17 cellular contexts compared by ENCODE assay signal in genomic region chr10:63125459-63125858, GRCh38. TPM values are rescaled to one million over a fixed set of nuclear protein-coding genes. Genes with fewer than 3 reads are reported as not detected.
DNase-seq lines count a peak whose midpoint lies in the region; ATAC-seq, FAIRE-seq and TF ChIP-seq lines count a peak whose summit lies in the region.
"Had no signal": no experiment of that assay in that cellular context is flagged by ENCODE, and none has a peak within 500 bp of the region (broad histone marks: within the 10 kb centered on the region; RNA-seq: fewer than 3 reads in every experiment).

No MANE protein-coding gene starts in this region.

- no peaks in the 10 kb centered on the region for H4K20me1 ChIP-seq in HepG2 (ENCODE audit: insufficient read depth, low read length)
- no peaks in the 10 kb centered on the region for H4K20me1 ChIP-seq in OCI-LY7 (ENCODE audit: insufficient read depth, low read length)
- H4K20me1 ChIP-seq in SK-N-SH (ENCODE audit: insufficient read depth): no peaks in the 10 kb centered on the region

- H3K9ac ChIP-seq in HepG2 (ENCODE audit: insufficient read depth, low read depth, low read length) (no peak overlapping the region), SK-N-SH (no peak overlapping the region)

- CTCF ChIA-PET in HepG2 (lab: Yijun Ruan, JAX; ENCODE audit: low intra/inter-chr PET ratio, low total read pairs): no interaction called here
- CTCF ChIA-PET in OCI-LY7 (lab: Charles Lee; ENCODE audit: unreplicated experiment): no interaction called here
- CTCF ChIA-PET in SK-N-SH (lab: Yijun Ruan, JAX): no interaction called here

- TF ChIP-seq RAD21 in HepG2 (CRISPR knock-in tag; IDR thresholded peaks at IDR 0.05) (no peak), SK-N-SH (IDR thresholded peaks at IDR 0.05; ENCODE audit: low read length) (no peak)

- in situ Hi-C loops in HepG2 (cut with HindIII; ENCODE audit: extremely low pct_ligation_motif_present, low pct_unique_long_range_greater_than_20kb): no loop called here

- intact Hi-C loops in HepG2 (cut with micrococcal nuclease; ENCODE audit: unreplicated experiment): no loop called here
- intact Hi-C loops in right lobe of liver (cut with DNase I): no loop called here
- intact Hi-C loops in OCI-LY7 (cut with micrococcal nuclease; ENCODE audit: unreplicated experiment): no loop called here

- POLR2A ChIA-PET in HepG2 (lab: Yijun Ruan, JAX) (no interaction called here), OCI-LY7 (lab: Charles Lee) (interaction anchor here (0.7 to 1.0 kb wide), 2 partner anchors 131 to 1137 kb away, joined by 3 to 4 read pairs; no protein-coding TSS in a partner anchor), SK-N-SH (lab: Yijun Ruan, JAX) (no interaction called here)

- no TSS peak for BruUV-seq in HepG2 (replicated peaks; lab: Mats Ljungman, UMichigan)
- BruUV-seq in OCI-LY7 (replicated peaks; lab: Mats Ljungman, UMichigan): no TSS peak

- no peaks in the 10 kb centered on the region for H3K79me2 ChIP-seq in HepG2 (ENCODE audit: insufficient read depth, low read length)
- no peaks in the 10 kb centered on the region for H3K79me2 ChIP-seq in OCI-LY7 (ENCODE audit: insufficient read depth, low read depth, low read length)
- H3K79me2 ChIP-seq in SK-N-SH (ENCODE audit: insufficient read depth): no peaks in the 10 kb centered on the region

- no peak for DNase-seq in HepG2 (ENCODE audit: low spot score)
- no peak for DNase-seq in right lobe of liver
- peak; percentile 17 for DNase-seq in OCI-LY7 (ENCODE audit: low spot score)
- peak; percentile 9 for DNase-seq in left kidney (ENCODE audit: low read depth, low spot score)
- DNase-seq in hypothalamus (lab: John Stamatoyannopoulos, UW): no peak
- DNase-seq in SK-N-SH: no peak
- DNase-seq: BE2C; CD4-positive, alpha-beta memory T cell; DMS53; KBM-7 had no signal

- H3K9me3 ChIP-seq in HepG2 (ENCODE audit: low read length) (no peaks in the 10 kb centered on the region), right lobe of liver (no peaks in the 10 kb centered on the region), OCI-LY7 (ENCODE audit: low read length) (no peaks in the 10 kb centered on the region), SK-N-SH (no peaks in the 10 kb centered on the region)
- H3K9me3 ChIP-seq: BE2C had no signal

- H3F3A ChIP-seq in SK-N-SH (replicated peaks; ENCODE audit: insufficient read depth): no peaks in the 10 kb centered on the region

- TF ChIP-seq EP300 in HepG2 (IDR thresholded peaks at IDR 0.05; ENCODE audit: low read depth in 2 of 2, low read length in 2 of 2): no peak
- TF ChIP-seq EP300 in HepG2 (CRISPR knock-in tag; IDR thresholded peaks at IDR 0.05; ENCODE audit: borderline replicate concordance): no peak
- TF ChIP-seq EP300 in SK-N-SH (IDR thresholded peaks at IDR 0.05; ENCODE audit: borderline replicate concordance in 1 of 2, low read depth in 1 of 2, low read length in 1 of 2): no peak

- H3K9me2 ChIP-seq in OCI-LY7 (ENCODE audit: insufficient read depth, low read length) (no peaks in the 10 kb centered on the region), SK-N-SH (no peaks in the 10 kb centered on the region)

- ATAC-seq in HepG2 (no peak), right lobe of liver (no peak), GM18519 (IDR thresholded peaks at IDR 0.05; ENCODE audit: low FRiP score, unreplicated experiment) (no peak)
- ATAC-seq: HCT116 had no signal

- WGBS in HepG2 (ENCODE audit: low lambda C conversion rate): 40% methylated on average over 2 of the region's 2 CpGs
- WGBS in right lobe of liver (ENCODE audit: insufficient coverage, low coverage, low lambda C conversion rate, missing lambda C conversion rate): 78% methylated on average over 2 of the region's 2 CpGs
- 56% methylated on average over 2 of the region's 2 CpGs for WGBS in SK-N-SH (ENCODE audit: low lambda C conversion rate)

- H3K4me1 ChIP-seq in HepG2 (ENCODE audit: insufficient read depth, low read length) (no peaks in the 10 kb centered on the region), right lobe of liver (no peaks in the 10 kb centered on the region), OCI-LY7 (ENCODE audit: insufficient read depth, low read length, poor library complexity, severe bottlenecking) (no peaks in the 10 kb centered on the region), SK-N-SH (ENCODE audit: control insufficient read depth in 1 of 2, insufficient read depth in 2 of 2, low read depth in 1 of 2, low read length in 1 of 2) (0 out of 4 replicates have a peak, but pooled peaks cover 0 to 2% of the 10 kb centered on the region in 2 experiments)
- H3K4me1 ChIP-seq: BE2C had no signal

- H3K4me2 ChIP-seq in HepG2 (ENCODE audit: low read depth, low read length): no peak overlapping the region
- H3K4me2 ChIP-seq in OCI-LY7 (ENCODE audit: low read length): no peak overlapping the region
- no peak overlapping the region for H3K4me2 ChIP-seq in SK-N-SH

- TF ChIP-seq CTCF in HepG2 (CRISPR knock-in tag; IDR thresholded peaks at IDR 0.05) (no peak), right lobe of liver (IDR thresholded peaks at IDR 0.05) (no peak), OCI-LY7 (conservative IDR thresholded peaks at IDR 0.05; ENCODE audit: low read length) (no peak), SK-N-SH (IDR thresholded peaks at IDR 0.05) (no peak)

- no peak for TF ChIP-seq POLR2A in HepG2 (IDR thresholded peaks at IDR 0.05; ENCODE audit: insufficient read depth in 1 of 2, low read depth in 2 of 2, low read length in 2 of 2)
- TF ChIP-seq POLR2A in right lobe of liver (IDR thresholded peaks at IDR 0.05): no peak

- H3K4me3 ChIP-seq in HepG2 (replicated peaks in 1 of 3; ENCODE audit: insufficient read depth in 1 of 3, low read depth in 2 of 3, low read length in 3 of 3) (no peak overlapping the region), right lobe of liver (no peak overlapping the region), OCI-LY7 (ENCODE audit: low read depth, low read length, poor library complexity, severe bottlenecking) (no peak overlapping the region), SK-N-SH (ENCODE audit: low read depth in 2 of 2, low read length in 1 of 2) (no peak overlapping the region)

- H3K27ac ChIP-seq in HepG2 (ENCODE audit: extremely low read length, insufficient read depth, low read length): no peak overlapping the region
- no peak overlapping the region for H3K27ac ChIP-seq in right lobe of liver
- no peak overlapping the region for H3K27ac ChIP-seq in OCI-LY7 (ENCODE audit: low read depth, low read length, poor library complexity, severe bottlenecking)
- H3K27ac ChIP-seq in SK-N-SH (ENCODE audit: low read depth in 2 of 2, low read length in 1 of 2): no peak overlapping the region
- H3K27ac ChIP-seq: C4-2B had no signal

- peak overlapping the region; percentile 44 for H2AFZ ChIP-seq in HepG2 (ENCODE audit: low read length)
- H2AFZ ChIP-seq in OCI-LY7 (ENCODE audit: low read length): peak overlapping the region; percentile 65; the same call in 1 of the 2 replicates
- H2AFZ ChIP-seq in SK-N-SH (ENCODE audit: low read depth): no peak overlapping the region

- H3K36me3 ChIP-seq in HepG2 (replicated peaks in 1 of 2; ENCODE audit: control insufficient read depth in 1 of 2, insufficient read depth in 2 of 2, low read length in 2 of 2): no peaks in the 10 kb centered on the region
- no peaks in the 10 kb centered on the region for H3K36me3 ChIP-seq in right lobe of liver
- no peaks in the 10 kb centered on the region for H3K36me3 ChIP-seq in OCI-LY7 (ENCODE audit: insufficient read depth, low read length)
- H3K36me3 ChIP-seq in SK-N-SH (replicated peaks in 1 of 2; ENCODE audit: control insufficient read depth in 1 of 2, insufficient read depth in 2 of 2, low read length in 1 of 2): no peaks in the 10 kb centered on the region
- H3K36me3 ChIP-seq: BE2C had no signal

- FAIRE-seq in HepG2 (lab: Jason Lieb, UNC): no peak
- FAIRE-seq: A204.1, D721Med, H54, HTR-8/SVneo had no signal

- H3K27me3 ChIP-seq in HepG2 (ENCODE audit: control insufficient read depth in 1 of 2, insufficient read depth in 2 of 2, low read length in 2 of 2) (no peaks in the 10 kb centered on the region), right lobe of liver (no peaks in the 10 kb centered on the region), SK-N-SH (ENCODE audit: insufficient read depth) (no peaks in the 10 kb centered on the region)
- H3K27me3 ChIP-seq: BE2C had no signal

RNA-seq across cellular contexts. Expression of gene NRBF2, which starts 7.7 kb away (rescaled TPM):
- total RNA-seq in HepG2 (2016; rRNA removed; fragmentation: Illumina TruSeq; extraction: Trizol): 28.4 and 39.0 TPM in 2 replicates
- 7.3 and 10.7 TPM in 2 replicates for total RNA-seq in HepG2 (2016; cell fraction: cytosol; rRNA removed; fragmentation: Illumina TruSeq; extraction: Trizol; ENCODE audit: low read depth)
- total RNA-seq in HepG2 (2016; cell fraction: insoluble cytoplasmic fraction; rRNA removed; fragmentation: Illumina TruSeq; extraction: Trizol): 26.2 and 39.1 TPM in 2 replicates
- 20.1 and 26.1 TPM in 2 replicates for total RNA-seq in HepG2 (2016; cell fraction: membrane; rRNA removed; fragmentation: Illumina TruSeq; extraction: Trizol)
- 12.7 and 13.7 TPM in 2 replicates for total RNA-seq in HepG2 (2016; cell fraction: nucleus; rRNA removed; fragmentation: Illumina TruSeq; extraction: Trizol)
- polyA plus RNA-seq in HepG2 (2011; rRNA removed): 18.0 and 20.0 TPM in 2 replicates
- 10.9 and 15.2 TPM in 2 replicates for polyA plus RNA-seq in HepG2 (2011; cell fraction: cytosol; rRNA removed)
- 3.7 and 5.0 TPM in 2 replicates for polyA plus RNA-seq in HepG2 (2011; cell fraction: nucleus; rRNA removed)
- 23.4 and 26.2 TPM in 2 replicates for polyA plus RNA-seq in HepG2 (2012)
- 6.4 and 8.3 TPM in 2 replicates for polyA plus RNA-seq in HepG2 (2016; cell fraction: cytosol; fragmentation: Illumina TruSeq; extraction: Trizol; ENCODE audit: low read depth)
- polyA plus RNA-seq in HepG2 (2016; cell fraction: insoluble cytoplasmic fraction; fragmentation: Illumina TruSeq; extraction: Trizol; ENCODE audit: low read depth): 44.3 and 47.7 TPM in 2 replicates
- 13.8 and 19.0 TPM in 2 replicates for polyA plus RNA-seq in HepG2 (2016; cell fraction: membrane; fragmentation: Illumina TruSeq; extraction: Trizol; ENCODE audit: low read depth)
- 17.1 and 19.4 TPM in 2 replicates for polyA plus RNA-seq in HepG2 (2016; cell fraction: nucleus; fragmentation: Illumina TruSeq; extraction: Trizol; ENCODE audit: insufficient read depth, low read depth)
- polyA minus RNA-seq in HepG2 (2011; rRNA and poly(A)+ RNA removed; ENCODE audit: low replicate concordance): 7.0 and 10.8 TPM in 2 replicates
- 13.7 and 15.0 TPM in 2 replicates for polyA minus RNA-seq in HepG2 (2011; cell fraction: cytosol; rRNA and poly(A)+ RNA removed)
- 11.5 and 12.1 TPM in 2 replicates for polyA minus RNA-seq in HepG2 (2011; cell fraction: nucleus; rRNA and poly(A)+ RNA removed)
- 10 to 100 TPM; 15.9 to 32.3 (median 22.8) TPM for total RNA-seq in right lobe of liver
- 14.1 and 14.2 TPM in 2 replicates for total RNA-seq in OCI-LY7 (2014; rRNA removed; shearing (Covaris generic))
- 19.1 and 20.7 TPM in 2 replicates for total RNA-seq in OCI-LY7 (2022)
- polyA plus RNA-seq in SK-N-SH (2012; rRNA removed): 8.9 and 13.2 TPM in 2 replicates
- polyA plus RNA-seq in SK-N-SH (2012; cell fraction: cytosol; rRNA removed): 15.2 and 16.8 TPM in 2 replicates
- 2.9 and 5.6 TPM in 2 replicates for polyA plus RNA-seq in SK-N-SH (2012; cell fraction: nucleus; rRNA removed)

Comparison
In these comparisons a context has a peak if more than half of its experiments do, and no peak if none do; other contexts are left out.
1. DNase-seq: peak in OCI-LY7 (single experiment) and left kidney (single experiment); none in HepG2 (single experiment), right lobe of liver (0 of 3), hypothalamus (0 of 51) and SK-N-SH (single experiment).